ENCODE assay signal across 8 cellular contexts in genomic region chr12:57053901-57054300, GRCh38. TPM values are rescaled to one million over a fixed set of nuclear protein-coding genes. Genes with fewer than 3 reads are reported as not detected.
"Had no signal": no experiment of that assay in that cellular context is flagged by ENCODE, and none has a peak within 500 bp of the region (broad histone marks: within the 10 kb centered on the region; RNA-seq: fewer than 3 reads in every experiment).

No MANE protein-coding gene starts in this region.

RNA-seq across cellular contexts. Expression of gene TAC3, which starts 37.6 kb away (rescaled TPM):
- total RNA-seq: activated B cell treated with CpG ODN at 0.5 μM for 24 hours; activated CD4-positive, alpha-beta memory T cell treated with anti-CD3 and anti-CD28 coated beads for 36 hours; activated CD4-positive, alpha-beta memory T cell treated with anti-CD3 and anti-CD28 coated beads, Interleukin-2, amount 10 ng/mL, durations not matched to agents 7 days and 5 days; activated CD4-positive, alpha-beta T cell treated with anti-CD3 and anti-CD28 coated beads, Interleukin-2, amount 10 ng/mL, durations not matched to agents 24 days and 14 days; activated CD8-positive, alpha-beta memory T cell treated with anti-CD3 and anti-CD28 coated beads, Interleukin-2, amount 10 ng/mL, durations not matched to agents 7 days and 5 days; activated CD8-positive, alpha-beta T cell treated with anti-CD3 and anti-CD28 coated beads, Interleukin-2, amount 10 ng/mL, durations not matched to agents 7 days and 5 days; T-helper 17 cell; T-helper 2 cell treated with Interferon-gamma antibody and Interleukin-4, amounts not matched to agents 100 ng/mL and 5 ng/mL, for 36 hours had no signal
